Comparison of ENCODE assay signal across 1 cellular context in the genomic region with DNA sequence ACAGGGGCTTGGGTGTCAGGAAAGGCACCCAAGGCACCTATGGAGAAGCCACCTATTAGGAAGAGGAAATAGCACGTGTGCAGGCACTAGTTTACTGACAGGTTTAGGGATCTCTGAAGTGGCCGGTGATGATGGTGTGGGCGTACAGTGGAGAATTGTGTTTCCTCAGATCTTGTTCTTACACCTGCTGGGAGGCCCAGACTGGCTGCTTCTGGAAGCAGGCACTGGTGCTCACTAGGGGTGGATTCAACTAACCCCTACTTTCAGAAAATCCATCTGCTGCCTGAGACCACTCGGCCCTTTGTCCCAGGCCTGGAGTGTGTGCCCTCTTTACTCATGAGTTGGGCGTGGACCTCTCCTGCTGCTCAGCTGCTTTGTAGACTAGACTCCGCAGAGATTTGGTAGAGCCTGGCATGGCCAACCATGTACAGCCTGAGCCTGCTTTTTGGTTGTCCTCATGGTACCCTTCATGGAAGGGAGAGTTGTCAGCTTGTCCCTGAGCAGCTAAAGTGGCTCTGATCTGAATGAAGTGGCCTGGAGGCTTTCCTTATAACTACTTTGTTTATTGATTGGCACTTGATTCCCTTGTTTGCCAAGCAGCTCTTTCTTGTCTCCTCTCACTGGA.
TF ChIP-seq lines count a peak whose summit lies in the region.

No MANE protein-coding gene starts in this region.

TF ChIP-seq in SK-N-SH, 30 proteins besides CTCF, POLR2A, EP300 and RAD21:
- TF ChIP-seq, protein P1, sequence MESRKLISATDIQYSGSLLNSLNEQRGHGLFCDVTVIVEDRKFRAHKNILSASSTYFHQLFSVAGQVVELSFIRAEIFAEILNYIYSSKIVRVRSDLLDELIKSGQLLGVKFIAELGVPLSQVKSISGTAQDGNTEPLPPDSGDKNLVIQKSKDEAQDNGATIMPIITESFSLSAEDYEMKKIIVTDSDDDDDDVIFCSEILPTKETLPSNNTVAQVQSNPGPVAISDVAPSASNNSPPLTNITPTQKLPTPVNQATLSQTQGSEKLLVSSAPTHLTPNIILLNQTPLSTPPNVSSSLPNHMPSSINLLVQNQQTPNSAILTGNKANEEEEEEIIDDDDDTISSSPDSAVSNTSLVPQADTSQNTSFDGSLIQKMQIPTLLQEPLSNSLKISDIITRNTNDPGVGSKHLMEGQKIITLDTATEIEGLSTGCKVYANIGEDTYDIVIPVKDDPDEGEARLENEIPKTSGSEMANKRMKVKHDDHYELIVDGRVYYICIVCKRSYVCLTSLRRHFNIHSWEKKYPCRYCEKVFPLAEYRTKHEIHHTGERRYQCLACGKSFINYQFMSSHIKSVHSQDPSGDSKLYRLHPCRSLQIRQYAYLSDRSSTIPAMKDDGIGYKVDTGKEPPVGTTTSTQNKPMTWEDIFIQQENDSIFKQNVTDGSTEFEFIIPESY (IDR thresholded peaks at IDR 0.05; ENCODE audit: borderline replicate concordance, low read depth), result no peak
- no peak for TF ChIP-seq CHD2 (IDR thresholded peaks at IDR 0.05; ENCODE audit: low read length, partially characterized antibody)
- TF ChIP-seq ELF1 (IDR thresholded peaks at IDR 0.05), result no peak
- TF ChIP-seq MEF2A (IDR thresholded peaks at IDR 0.05; ENCODE audit: borderline replicate concordance, low read depth), result no peak
- TF ChIP-seq NFIC (IDR thresholded peaks at IDR 0.05; ENCODE audit: borderline replicate concordance), result no peak
- TF ChIP-seq, protein P2, sequence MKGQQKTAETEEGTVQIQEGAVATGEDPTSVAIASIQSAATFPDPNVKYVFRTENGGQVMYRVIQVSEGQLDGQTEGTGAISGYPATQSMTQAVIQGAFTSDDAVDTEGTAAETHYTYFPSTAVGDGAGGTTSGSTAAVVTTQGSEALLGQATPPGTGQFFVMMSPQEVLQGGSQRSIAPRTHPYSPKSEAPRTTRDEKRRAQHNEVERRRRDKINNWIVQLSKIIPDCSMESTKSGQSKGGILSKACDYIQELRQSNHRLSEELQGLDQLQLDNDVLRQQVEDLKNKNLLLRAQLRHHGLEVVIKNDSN (IDR thresholded peaks at IDR 0.05; ENCODE audit: borderline replicate concordance, low read depth), result no peak
- no peak for TF ChIP-seq NRF1 (IDR thresholded peaks at IDR 0.05; ENCODE audit: low read depth, low read length)
- no peak for TF ChIP-seq MXI1 (IDR thresholded peaks at IDR 0.05; ENCODE audit: low read depth, low read length)
- TF ChIP-seq FOXJ3 (CRISPR knock-in tag; IDR thresholded peaks at IDR 0.05), result no peak
- no peak for TF ChIP-seq TEAD4 (IDR thresholded peaks at IDR 0.05; ENCODE audit: borderline replicate concordance, insufficient read depth)
- TF ChIP-seq SIN3A (IDR thresholded peaks at IDR 0.05; ENCODE audit: borderline replicate concordance, low read depth, low read length), result no peak
- TF ChIP-seq GABPA (IDR thresholded peaks at IDR 0.05; ENCODE audit: low read depth), result no peak
- TF ChIP-seq FOXM1 (IDR thresholded peaks at IDR 0.05; ENCODE audit: low read depth), result no peak
- TF ChIP-seq, protein P3, sequence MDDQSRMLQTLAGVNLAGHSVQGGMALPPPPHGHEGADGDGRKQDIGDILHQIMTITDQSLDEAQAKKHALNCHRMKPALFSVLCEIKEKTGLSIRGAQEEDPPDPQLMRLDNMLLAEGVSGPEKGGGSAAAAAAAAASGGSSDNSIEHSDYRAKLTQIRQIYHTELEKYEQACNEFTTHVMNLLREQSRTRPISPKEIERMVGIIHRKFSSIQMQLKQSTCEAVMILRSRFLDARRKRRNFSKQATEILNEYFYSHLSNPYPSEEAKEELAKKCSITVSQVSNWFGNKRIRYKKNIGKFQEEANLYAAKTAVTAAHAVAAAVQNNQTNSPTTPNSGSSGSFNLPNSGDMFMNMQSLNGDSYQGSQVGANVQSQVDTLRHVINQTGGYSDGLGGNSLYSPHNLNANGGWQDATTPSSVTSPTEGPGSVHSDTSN (IDR thresholded peaks at IDR 0.05), result no peak
- TF ChIP-seq GATA2 (CRISPR knock-in tag; IDR thresholded peaks at IDR 0.05), result no peak
- no peak for TF ChIP-seq JUND (IDR thresholded peaks at IDR 0.05)
- no peak for TF ChIP-seq TCF12 (IDR thresholded peaks at IDR 0.05)
- TF ChIP-seq, protein P4, sequence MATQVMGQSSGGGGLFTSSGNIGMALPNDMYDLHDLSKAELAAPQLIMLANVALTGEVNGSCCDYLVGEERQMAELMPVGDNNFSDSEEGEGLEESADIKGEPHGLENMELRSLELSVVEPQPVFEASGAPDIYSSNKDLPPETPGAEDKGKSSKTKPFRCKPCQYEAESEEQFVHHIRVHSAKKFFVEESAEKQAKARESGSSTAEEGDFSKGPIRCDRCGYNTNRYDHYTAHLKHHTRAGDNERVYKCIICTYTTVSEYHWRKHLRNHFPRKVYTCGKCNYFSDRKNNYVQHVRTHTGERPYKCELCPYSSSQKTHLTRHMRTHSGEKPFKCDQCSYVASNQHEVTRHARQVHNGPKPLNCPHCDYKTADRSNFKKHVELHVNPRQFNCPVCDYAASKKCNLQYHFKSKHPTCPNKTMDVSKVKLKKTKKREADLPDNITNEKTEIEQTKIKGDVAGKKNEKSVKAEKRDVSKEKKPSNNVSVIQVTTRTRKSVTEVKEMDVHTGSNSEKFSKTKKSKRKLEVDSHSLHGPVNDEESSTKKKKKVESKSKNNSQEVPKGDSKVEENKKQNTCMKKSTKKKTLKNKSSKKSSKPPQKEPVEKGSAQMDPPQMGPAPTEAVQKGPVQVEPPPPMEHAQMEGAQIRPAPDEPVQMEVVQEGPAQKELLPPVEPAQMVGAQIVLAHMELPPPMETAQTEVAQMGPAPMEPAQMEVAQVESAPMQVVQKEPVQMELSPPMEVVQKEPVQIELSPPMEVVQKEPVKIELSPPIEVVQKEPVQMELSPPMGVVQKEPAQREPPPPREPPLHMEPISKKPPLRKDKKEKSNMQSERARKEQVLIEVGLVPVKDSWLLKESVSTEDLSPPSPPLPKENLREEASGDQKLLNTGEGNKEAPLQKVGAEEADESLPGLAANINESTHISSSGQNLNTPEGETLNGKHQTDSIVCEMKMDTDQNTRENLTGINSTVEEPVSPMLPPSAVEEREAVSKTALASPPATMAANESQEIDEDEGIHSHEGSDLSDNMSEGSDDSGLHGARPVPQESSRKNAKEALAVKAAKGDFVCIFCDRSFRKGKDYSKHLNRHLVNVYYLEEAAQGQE (IDR thresholded peaks at IDR 0.05; ENCODE audit: low read depth, low read length), result no peak
